In the genomic region with DNA sequence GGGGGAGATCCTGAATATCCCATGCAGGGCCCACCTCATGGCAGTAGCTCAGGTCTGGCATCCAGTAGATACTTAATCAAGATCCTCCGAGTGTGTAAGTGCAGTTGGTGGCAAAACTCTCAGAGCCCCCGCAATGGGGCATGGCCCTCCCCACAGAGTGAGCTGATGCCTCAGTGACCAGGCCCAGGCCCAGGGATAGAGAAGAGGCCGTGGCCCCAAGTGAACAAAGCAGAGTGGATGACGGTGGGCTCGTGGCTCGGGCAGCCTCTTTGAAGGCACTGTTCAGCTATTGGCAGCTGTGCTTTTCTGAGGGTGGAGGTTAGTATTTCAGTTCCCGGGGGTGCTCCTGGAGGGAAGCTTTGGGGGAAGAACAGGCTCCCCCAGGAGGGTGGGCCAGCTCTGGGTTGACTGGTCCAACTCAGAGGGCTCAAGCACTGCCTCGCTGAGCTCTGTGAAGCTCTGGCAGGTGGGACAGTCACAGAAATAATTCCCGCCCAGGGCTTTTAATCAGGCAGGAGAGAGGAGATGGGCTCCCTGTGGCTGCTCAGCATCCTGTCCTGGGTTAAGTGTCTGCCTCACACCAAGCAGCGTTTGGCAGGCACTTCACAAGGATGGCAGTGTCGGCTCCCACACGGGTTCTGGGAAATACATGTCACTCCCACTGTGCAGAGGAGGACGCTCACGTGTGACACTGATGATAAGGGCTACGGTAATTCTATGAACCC, we compare ENCODE assay signal across 1 cellular context.
TF ChIP-seq lines count a peak whose summit lies in the region.

No MANE protein-coding gene starts in this region.

TF ChIP-seq in HepG2, 621 proteins besides CTCF, POLR2A, EP300 and RAD21 (continued from another document):
- TF ChIP-seq, protein P1, sequence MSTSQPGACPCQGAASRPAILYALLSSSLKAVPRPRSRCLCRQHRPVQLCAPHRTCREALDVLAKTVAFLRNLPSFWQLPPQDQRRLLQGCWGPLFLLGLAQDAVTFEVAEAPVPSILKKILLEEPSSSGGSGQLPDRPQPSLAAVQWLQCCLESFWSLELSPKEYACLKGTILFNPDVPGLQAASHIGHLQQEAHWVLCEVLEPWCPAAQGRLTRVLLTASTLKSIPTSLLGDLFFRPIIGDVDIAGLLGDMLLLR (CRISPR knock-in tag; IDR thresholded peaks at IDR 0.05) = no peak
- TF ChIP-seq ARNTL (CRISPR knock-in tag; IDR thresholded peaks at IDR 0.05) (no peak), ZNF672 (CRISPR knock-in tag; IDR thresholded peaks at IDR 0.05) (no peak), ZNF713 (CRISPR knock-in tag; IDR thresholded peaks at IDR 0.05) (no peak), ATF1 (CRISPR knock-in tag; IDR thresholded peaks at IDR 0.05) (no peak), MAZ (IDR thresholded peaks at IDR 0.05; ENCODE audit: borderline replicate concordance, low read depth, low read length) (no peak), MAZ (CRISPR knock-in tag; IDR thresholded peaks at IDR 0.05; ENCODE audit: low read depth) (no peak), ZFX (CRISPR knock-in tag; IDR thresholded peaks at IDR 0.05; ENCODE audit: low read depth) (no peak), KMT2B (CRISPR knock-in tag; IDR thresholded peaks at IDR 0.05) (no peak), ZNF30 (CRISPR knock-in tag; IDR thresholded peaks at IDR 0.05) (no peak), ZNF605 (CRISPR knock-in tag; IDR thresholded peaks at IDR 0.05) (no peak), ZNF660 (CRISPR knock-in tag; IDR thresholded peaks at IDR 0.05; ENCODE audit: borderline replicate concordance, low read depth) (no peak), ZBTB3 (CRISPR knock-in tag; IDR thresholded peaks at IDR 0.05; ENCODE audit: borderline replicate concordance, low read depth) (no peak), EED (CRISPR knock-in tag; IDR thresholded peaks at IDR 0.05) (no peak), SOX5 (CRISPR knock-in tag; IDR thresholded peaks at IDR 0.05; ENCODE audit: borderline replicate concordance) (no peak), ZFP1 (CRISPR knock-in tag; IDR thresholded peaks at IDR 0.05) (no peak)
- TF ChIP-seq, protein P2, sequence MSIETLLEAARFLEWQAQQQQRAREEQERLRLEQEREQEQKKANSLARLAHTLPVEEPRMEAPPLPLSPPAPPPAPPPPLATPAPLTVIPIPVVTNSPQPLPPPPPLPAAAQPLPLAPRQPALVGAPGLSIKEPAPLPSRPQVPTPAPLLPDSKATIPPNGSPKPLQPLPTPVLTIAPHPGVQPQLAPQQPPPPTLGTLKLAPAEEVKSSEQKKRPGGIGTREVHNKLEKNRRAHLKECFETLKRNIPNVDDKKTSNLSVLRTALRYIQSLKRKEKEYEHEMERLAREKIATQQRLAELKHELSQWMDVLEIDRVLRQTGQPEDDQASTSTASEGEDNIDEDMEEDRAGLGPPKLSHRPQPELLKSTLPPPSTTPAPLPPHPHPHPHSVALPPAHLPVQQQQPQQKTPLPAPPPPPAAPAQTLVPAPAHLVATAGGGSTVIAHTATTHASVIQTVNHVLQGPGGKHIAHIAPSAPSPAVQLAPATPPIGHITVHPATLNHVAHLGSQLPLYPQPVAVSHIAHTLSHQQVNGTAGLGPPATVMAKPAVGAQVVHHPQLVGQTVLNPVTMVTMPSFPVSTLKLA (IDR thresholded peaks at IDR 0.05) = no peak
- TF ChIP-seq, protein P3, sequence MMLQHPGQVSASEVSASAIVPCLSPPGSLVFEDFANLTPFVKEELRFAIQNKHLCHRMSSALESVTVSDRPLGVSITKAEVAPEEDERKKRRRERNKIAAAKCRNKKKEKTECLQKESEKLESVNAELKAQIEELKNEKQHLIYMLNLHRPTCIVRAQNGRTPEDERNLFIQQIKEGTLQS (CRISPR knock-in tag; IDR thresholded peaks at IDR 0.05) = no peak
- TF ChIP-seq, protein P4, sequence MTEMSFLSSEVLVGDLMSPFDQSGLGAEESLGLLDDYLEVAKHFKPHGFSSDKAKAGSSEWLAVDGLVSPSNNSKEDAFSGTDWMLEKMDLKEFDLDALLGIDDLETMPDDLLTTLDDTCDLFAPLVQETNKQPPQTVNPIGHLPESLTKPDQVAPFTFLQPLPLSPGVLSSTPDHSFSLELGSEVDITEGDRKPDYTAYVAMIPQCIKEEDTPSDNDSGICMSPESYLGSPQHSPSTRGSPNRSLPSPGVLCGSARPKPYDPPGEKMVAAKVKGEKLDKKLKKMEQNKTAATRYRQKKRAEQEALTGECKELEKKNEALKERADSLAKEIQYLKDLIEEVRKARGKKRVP (CRISPR knock-in tag; IDR thresholded peaks at IDR 0.05) = no peak
- TF ChIP-seq, protein P5, sequence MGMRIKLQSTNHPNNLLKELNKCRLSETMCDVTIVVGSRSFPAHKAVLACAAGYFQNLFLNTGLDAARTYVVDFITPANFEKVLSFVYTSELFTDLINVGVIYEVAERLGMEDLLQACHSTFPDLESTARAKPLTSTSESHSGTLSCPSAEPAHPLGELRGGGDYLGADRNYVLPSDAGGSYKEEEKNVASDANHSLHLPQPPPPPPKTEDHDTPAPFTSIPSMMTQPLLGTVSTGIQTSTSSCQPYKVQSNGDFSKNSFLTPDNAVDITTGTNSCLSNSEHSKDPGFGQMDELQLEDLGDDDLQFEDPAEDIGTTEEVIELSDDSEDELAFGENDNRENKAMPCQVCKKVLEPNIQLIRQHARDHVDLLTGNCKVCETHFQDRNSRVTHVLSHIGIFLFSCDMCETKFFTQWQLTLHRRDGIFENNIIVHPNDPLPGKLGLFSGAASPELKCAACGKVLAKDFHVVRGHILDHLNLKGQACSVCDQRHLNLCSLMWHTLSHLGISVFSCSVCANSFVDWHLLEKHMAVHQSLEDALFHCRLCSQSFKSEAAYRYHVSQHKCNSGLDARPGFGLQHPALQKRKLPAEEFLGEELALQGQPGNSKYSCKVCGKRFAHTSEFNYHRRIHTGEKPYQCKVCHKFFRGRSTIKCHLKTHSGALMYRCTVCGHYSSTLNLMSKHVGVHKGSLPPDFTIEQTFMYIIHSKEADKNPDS (CRISPR knock-in tag; IDR thresholded peaks at IDR 0.05) = no peak
